Comparison of ENCODE assay signal across 8 cellular contexts in the genomic region with DNA sequence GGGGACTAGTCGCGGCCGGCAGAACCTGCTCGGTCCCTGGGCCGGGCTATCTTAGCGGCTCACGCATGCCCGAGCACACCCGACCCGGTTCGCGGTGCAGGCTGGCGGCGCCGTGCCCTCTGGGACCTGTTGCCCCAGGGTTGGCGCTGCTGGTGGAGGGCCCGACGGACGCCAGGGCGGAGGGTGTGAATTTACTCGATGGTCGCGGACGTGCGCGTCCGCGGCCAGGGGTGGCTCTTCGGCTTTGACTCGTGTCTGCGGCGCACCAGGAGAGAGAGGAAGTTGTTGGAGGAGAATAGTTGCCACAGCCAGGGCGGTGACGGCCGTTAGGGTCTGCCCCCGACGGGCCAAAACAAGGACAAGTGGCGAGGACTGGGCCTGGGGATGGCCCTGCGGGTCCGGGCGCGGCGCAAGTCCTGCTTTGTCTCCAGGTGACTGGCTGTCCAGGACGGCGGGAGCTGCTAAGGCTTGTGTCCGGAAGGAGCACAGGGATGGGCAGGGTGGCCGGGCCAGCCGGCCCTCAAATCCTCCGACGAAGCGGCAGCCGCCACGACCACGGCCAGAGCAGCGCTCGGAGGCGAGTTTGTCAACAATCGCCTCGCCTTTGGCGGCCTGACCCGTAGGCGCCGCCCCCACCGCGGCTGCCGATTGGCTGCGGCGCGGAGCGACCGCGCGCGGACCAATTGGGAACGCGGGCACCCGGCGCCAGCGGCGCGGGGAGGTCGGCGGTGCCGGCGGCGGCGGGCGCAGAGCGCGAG. TPM values are rescaled to one million over a fixed set of nuclear protein-coding genes. Genes with fewer than 3 reads are reported as not detected.
DNase-seq lines count a peak whose midpoint lies in the region; ATAC-seq and TF ChIP-seq lines count a peak whose summit lies in the region.

No MANE protein-coding gene starts in this region.

- peak overlapping the region; percentile 22 for H3K27ac ChIP-seq in AG04450 (ENCODE audit: low read depth, low read length)

- CTCF ChIA-PET in AG04450 (lab: Charles Lee), result no interaction called here

- H3K27ac Mint-ChIP-seq in chondrocyte (ENCODE audit: unreplicated experiment), result peak overlapping the region; percentile 90

- peaks cover 16% of the 10 kb centered on the region for H3K9me3 ChIP-seq in AG04450 (ENCODE audit: control insufficient read depth, insufficient read depth, low read length)

- H3K27me3 ChIP-seq in AG04450 (ENCODE audit: control insufficient read depth, insufficient read depth, low read length) (peaks cover 19% of the 10 kb centered on the region), kidney epithelial cell (ENCODE audit: control insufficient read depth, insufficient read depth, low read length) (peaks cover 16% of the 10 kb centered on the region)

- no peaks in the 10 kb centered on the region for H3K9me3 Mint-ChIP-seq in chondrocyte (ENCODE audit: low read depth)

- H3K4me1 Mint-ChIP-seq in chondrocyte (ENCODE audit: low read depth), result peaks cover 43% of the 10 kb centered on the region

- TF ChIP-seq CTCF in AG04450 (IDR thresholded peaks at IDR 0.05; ENCODE audit: low read depth, low read length), result no peak
- TF ChIP-seq CTCF in chondrocyte (IDR thresholded peaks at IDR 0.05), result no peak
- no peak for TF ChIP-seq CTCF in kidney epithelial cell (IDR thresholded peaks at IDR 0.05; ENCODE audit: insufficient read depth, low read length, poor library complexity, severe bottlenecking)

- peak; percentile 55 for DNase-seq in AG04450 (ENCODE audit: low read depth, low spot score)
- peak; percentile 68 for DNase-seq in NCI-H2196 treated with DMSO at 0.1 percent for 48 hours (lab: John Stamatoyannopoulos, UW; ENCODE audit: unreplicated experiment)
- DNase-seq in activated CD4-positive, CD25-positive, alpha-beta regulatory T cell (lab: John Stamatoyannopoulos, UW), result peak; percentile 46 to 64 (median 54)
- DNase-seq in chondrocyte (ENCODE audit: low spot score), result no peak
- DNase-seq in kidney epithelial cell (ENCODE audit: low read depth), result no peak
- peak; percentile 61 to 77 (median 62) for DNase-seq in stimulated activated CD4-positive, alpha-beta T cell treated with anti-CD3 and anti-CD28 coated beads, Interleukin-12 subunit alpha, Interleukin-12 subunit beta, amount 100 ng/mL, for 48 hours (ENCODE audit: low read depth in 2 of 3, low spot score in 1 of 3)

- H3K36me3 Mint-ChIP-seq in chondrocyte (ENCODE audit: low read depth), result peaks cover 11% of the 10 kb centered on the region

- H3K36me3 ChIP-seq in kidney epithelial cell (ENCODE audit: control insufficient read depth, insufficient read depth, low read length), result no peaks in the 10 kb centered on the region

- H3K27me3 Mint-ChIP-seq in chondrocyte (ENCODE audit: low read depth), result no peaks in the 10 kb centered on the region

- H3K4me3 ChIP-seq in AG04450 (ENCODE audit: low read depth, low read length) (peak overlapping the region; percentile 90), kidney epithelial cell (ENCODE audit: low read depth, low read length) (peak overlapping the region; percentile 86)

- POLR2A ChIA-PET in AG04450 (lab: Yijun Ruan, JAX), result interaction anchor here (0.5 kb wide), 1 partner anchor 508 kb away, joined by 4 read pairs; no protein-coding TSS in a partner anchor

- ATAC-seq in GM18873 (IDR thresholded peaks at IDR 0.05; ENCODE audit: low FRiP score, unreplicated experiment) (peak; percentile 30), HG03103 (IDR thresholded peaks at IDR 0.05; ENCODE audit: low read depth, unreplicated experiment) (peak; percentile 41)

- peak overlapping the region; percentile 92 for H3K4me3 Mint-ChIP-seq in chondrocyte (ENCODE audit: unreplicated experiment)

RNA-seq across cellular contexts. Expression of gene BCL2L11, which starts 1.3 kb away (rescaled TPM):
- polyA plus RNA-seq in AG04450 (2011; rRNA removed), result 3.4 and 4.2 TPM in 2 replicates
- 4.8 and 7.0 TPM in 2 replicates for polyA minus RNA-seq in AG04450 (2011; rRNA and poly(A)+ RNA removed)
- total RNA-seq in chondrocyte (10.8 to 19.2 TPM (median 11.4 TPM) in 3 replicates), kidney epithelial cell (13.8 and 17.5 TPM in 2 replicates)

Comparison
In these comparisons a context has a peak if more than half of its experiments do, and no peak if none do; other contexts are left out.
1. DNase-seq: peak in AG04450 (single experiment), NCI-H2196 treated with DMSO at 0.1 percent for 48 hours (single experiment), activated CD4-positive, CD25-positive, alpha-beta regulatory T cell (4 of 4) and stimulated activated CD4-positive, alpha-beta T cell treated with anti-CD3 and anti-CD28 coated beads, Interleukin-12 subunit alpha, Interleukin-12 subunit beta, amount 100 ng/mL, for 48 hours (3 of 3); none in chondrocyte (single experiment) and kidney epithelial cell (single experiment).